1 cellular context compared by ENCODE assay signal in the genomic region with DNA sequence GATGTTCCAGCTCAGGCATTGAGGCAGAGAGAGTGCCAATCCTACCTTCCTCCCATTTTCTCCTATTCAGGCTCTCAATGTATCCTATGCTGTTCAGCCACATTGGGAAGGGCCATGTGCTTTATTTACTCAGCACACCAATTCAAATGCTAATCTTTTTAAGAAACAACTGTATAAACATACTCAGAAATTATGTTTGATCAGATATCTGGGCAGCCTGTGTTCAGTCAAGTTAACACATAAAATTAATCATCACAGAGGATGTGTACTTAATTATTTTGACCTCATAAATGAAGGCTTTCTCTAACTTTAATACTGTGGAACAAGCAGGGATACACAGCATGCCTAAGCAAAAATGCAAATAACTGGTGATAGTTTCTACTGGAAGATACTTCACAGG.
TF ChIP-seq lines count a peak whose summit lies in the region.

No MANE protein-coding gene starts in this region.

TF ChIP-seq in GM23338, 12 proteins besides CTCF, POLR2A, EP300 and RAD21 (continued from another document):
- TF ChIP-seq, protein P1, sequence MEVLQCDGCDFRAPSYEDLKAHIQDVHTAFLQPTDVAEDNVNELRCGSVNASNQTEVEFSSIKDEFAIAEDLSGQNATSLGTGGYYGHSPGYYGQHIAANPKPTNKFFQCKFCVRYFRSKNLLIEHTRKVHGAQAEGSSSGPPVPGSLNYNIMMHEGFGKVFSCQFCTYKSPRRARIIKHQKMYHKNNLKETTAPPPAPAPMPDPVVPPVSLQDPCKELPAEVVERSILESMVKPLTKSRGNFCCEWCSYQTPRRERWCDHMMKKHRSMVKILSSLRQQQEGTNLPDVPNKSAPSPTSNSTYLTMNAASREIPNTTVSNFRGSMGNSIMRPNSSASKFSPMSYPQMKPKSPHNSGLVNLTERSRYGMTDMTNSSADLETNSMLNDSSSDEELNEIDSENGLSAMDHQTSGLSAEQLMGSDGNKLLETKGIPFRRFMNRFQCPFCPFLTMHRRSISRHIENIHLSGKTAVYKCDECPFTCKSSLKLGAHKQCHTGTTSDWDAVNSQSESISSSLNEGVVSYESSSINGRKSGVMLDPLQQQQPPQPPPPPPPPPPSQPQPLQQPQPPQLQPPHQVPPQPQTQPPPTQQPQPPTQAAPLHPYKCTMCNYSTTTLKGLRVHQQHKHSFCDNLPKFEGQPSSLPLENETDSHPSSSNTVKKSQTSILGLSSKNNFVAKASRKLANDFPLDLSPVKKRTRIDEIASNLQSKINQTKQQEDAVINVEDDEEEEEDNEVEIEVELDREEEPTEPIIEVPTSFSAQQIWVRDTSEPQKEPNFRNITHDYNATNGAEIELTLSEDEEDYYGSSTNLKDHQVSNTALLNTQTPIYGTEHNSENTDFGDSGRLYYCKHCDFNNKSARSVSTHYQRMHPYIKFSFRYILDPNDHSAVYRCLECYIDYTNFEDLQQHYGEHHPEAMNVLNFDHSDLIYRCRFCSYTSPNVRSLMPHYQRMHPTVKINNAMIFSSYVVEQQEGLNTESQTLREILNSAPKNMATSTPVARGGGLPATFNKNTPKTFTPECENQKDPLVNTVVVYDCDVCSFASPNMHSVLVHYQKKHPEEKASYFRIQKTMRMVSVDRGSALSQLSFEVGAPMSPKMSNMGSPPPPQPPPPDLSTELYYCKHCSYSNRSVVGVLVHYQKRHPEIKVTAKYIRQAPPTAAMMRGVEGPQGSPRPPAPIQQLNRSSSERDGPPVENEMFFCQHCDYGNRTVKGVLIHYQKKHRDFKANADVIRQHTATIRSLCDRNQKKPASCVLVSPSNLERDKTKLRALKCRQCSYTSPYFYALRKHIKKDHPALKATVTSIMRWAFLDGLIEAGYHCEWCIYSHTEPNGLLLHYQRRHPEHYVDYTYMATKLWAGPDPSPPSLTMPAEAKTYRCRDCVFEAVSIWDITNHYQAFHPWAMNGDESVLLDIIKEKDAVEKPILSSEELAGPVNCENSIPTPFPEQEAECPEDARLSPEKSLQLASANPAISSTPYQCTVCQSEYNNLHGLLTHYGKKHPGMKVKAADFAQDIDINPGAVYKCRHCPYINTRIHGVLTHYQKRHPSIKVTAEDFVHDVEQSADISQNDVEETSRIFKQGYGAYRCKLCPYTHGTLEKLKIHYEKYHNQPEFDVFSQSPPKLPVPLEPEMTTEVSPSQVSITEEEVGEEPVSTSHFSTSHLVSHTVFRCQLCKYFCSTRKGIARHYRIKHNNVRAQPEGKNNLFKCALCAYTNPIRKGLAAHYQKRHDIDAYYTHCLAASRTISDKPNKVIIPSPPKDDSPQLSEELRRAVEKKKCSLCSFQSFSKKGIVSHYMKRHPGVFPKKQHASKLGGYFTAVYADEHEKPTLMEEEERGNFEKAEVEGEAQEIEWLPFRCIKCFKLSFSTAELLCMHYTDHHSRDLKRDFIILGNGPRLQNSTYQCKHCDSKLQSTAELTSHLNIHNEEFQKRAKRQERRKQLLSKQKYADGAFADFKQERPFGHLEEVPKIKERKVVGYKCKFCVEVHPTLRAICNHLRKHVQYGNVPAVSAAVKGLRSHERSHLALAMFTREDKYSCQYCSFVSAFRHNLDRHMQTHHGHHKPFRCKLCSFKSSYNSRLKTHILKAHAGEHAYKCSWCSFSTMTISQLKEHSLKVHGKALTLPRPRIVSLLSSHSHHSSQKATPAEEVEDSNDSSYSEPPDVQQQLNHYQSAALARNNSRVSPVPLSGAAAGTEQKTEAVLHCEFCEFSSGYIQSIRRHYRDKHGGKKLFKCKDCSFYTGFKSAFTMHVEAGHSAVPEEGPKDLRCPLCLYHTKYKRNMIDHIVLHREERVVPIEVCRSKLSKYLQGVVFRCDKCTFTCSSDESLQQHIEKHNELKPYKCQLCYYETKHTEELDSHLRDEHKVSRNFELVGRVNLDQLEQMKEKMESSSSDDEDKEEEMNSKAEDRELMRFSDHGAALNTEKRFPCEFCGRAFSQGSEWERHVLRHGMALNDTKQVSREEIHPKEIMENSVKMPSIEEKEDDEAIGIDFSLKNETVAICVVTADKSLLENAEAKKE (CRISPR knock-in tag; IDR thresholded peaks at IDR 0.05) = no peak
- TF ChIP-seq POLR2AphosphoS5 (IDR thresholded peaks at IDR 0.05; ENCODE audit: low read depth) (no peak), EZH2phosphoT487 (IDR thresholded peaks at IDR 0.05; ENCODE audit: unreplicated experiment) (no peak), NANOG (IDR thresholded peaks at IDR 0.05; ENCODE audit: borderline replicate concordance) (no peak), STAT1 (IDR thresholded peaks at IDR 0.05; ENCODE audit: unreplicated experiment) (no peak), EZH2 (IDR thresholded peaks at IDR 0.05; ENCODE audit: low read depth, unreplicated experiment) (no peak)
- TF ChIP-seq, protein P2, sequence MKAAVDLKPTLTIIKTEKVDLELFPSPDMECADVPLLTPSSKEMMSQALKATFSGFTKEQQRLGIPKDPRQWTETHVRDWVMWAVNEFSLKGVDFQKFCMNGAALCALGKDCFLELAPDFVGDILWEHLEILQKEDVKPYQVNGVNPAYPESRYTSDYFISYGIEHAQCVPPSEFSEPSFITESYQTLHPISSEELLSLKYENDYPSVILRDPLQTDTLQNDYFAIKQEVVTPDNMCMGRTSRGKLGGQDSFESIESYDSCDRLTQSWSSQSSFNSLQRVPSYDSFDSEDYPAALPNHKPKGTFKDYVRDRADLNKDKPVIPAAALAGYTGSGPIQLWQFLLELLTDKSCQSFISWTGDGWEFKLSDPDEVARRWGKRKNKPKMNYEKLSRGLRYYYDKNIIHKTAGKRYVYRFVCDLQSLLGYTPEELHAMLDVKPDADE (IDR thresholded peaks at IDR 0.05) = no peak
